Comparison of ENCODE assay signal across 15 cellular contexts in genomic region chr5:7877851-7878250, GRCh38. TPM values are rescaled to one million over a fixed set of nuclear protein-coding genes. Genes with fewer than 3 reads are reported as not detected.
DNase-seq lines count a peak whose midpoint lies in the region; ATAC-seq, FAIRE-seq and TF ChIP-seq lines count a peak whose summit lies in the region.
"Had no signal": no experiment of that assay in that cellular context is flagged by ENCODE, and none has a peak within 500 bp of the region (broad histone marks: within the 10 kb centered on the region; RNA-seq: fewer than 3 reads in every experiment).

No MANE protein-coding gene starts in this region.

- no peak for TF ChIP-seq EP300 in K562 (IDR thresholded peaks at IDR 0.05; ENCODE audit: low read length)

- H3K9ac ChIP-seq in K562 (ENCODE audit: insufficient read depth in 1 of 2, low read depth in 2 of 2, low read length in 2 of 2), result no peak overlapping the region

- no peak for ATAC-seq in K562
- ATAC-seq in right lobe of liver, result peak; percentile 50 to 67 (median 59)
- ATAC-seq in GM21717 (IDR thresholded peaks at IDR 0.05; ENCODE audit: unreplicated experiment), result no peak

- 66% methylated on average over 9 of the region's 9 CpGs for WGBS in K562 (ENCODE audit: insufficient coverage, low coverage, missing lambda C conversion rate)
- 18% methylated on average over 9 of the region's 9 CpGs for WGBS in right lobe of liver (ENCODE audit: insufficient coverage, low coverage, low lambda C conversion rate, missing lambda C conversion rate)
- 59 to 71% (median 70%) methylated on average over 9 of the region's 9 CpGs for WGBS in small intestine, 3 donors

- no peaks in the 10 kb centered on the region for H3K9me3 Mint-ChIP-seq in CD4-positive, alpha-beta memory T cell

- intact Hi-C loops in CD4-positive, alpha-beta memory T cell (cut with micrococcal nuclease), result no loop called here
- intact Hi-C loops in K562 (cut with micrococcal nuclease) (no loop called here), right lobe of liver (cut with DNase I) (no loop called here)

- TF ChIP-seq POLR2A in K562 (conservative IDR thresholded peaks at IDR 0.05) (no peak), right lobe of liver (IDR thresholded peaks at IDR 0.05) (no peak)

- H3K4me2 ChIP-seq in K562 (ENCODE audit: insufficient read depth, low read length), result no peak overlapping the region

- peaks cover 48 to 73% (median 61%) of the 10 kb centered on the region in 4 donors for H3K4me1 Mint-ChIP-seq in CD4-positive, alpha-beta memory T cell

- H3K27me3 ChIP-seq in CD4-positive, alpha-beta memory T cell (ENCODE audit: insufficient read depth, low read length), result no peaks in the 10 kb centered on the region
- H3K27me3 ChIP-seq in K562 (ENCODE audit: control insufficient read depth in 2 of 2, insufficient read depth in 2 of 2, low read length in 2 of 2) (no peaks in the 10 kb centered on the region), right lobe of liver (no peaks in the 10 kb centered on the region), small intestine (ENCODE audit: control insufficient read depth in 2 of 2, insufficient read depth in 2 of 2, low read length in 2 of 2) (no peaks in the 10 kb centered on the region)
- H3K27me3 ChIP-seq: esophagus squamous epithelium had no signal

- CTCF ChIA-PET in CD4-positive, alpha-beta memory T cell (lab: Charles Lee; ENCODE audit: partially characterized antibody), result interaction anchor here (0.8 to 1.9 kb wide), 4 partner anchors 9 to 632 kb away, joined by 3 to 7 read pairs (median 4); no protein-coding TSS in a partner anchor
- CTCF ChIA-PET in K562 (lab: Yijun Ruan, JAX; ENCODE audit: low intra/inter-chr PET ratio), result no interaction called here

- H4K20me1 ChIP-seq in K562 (replicated peaks; ENCODE audit: control insufficient read depth, insufficient read depth, low read length), result peaks cover 2% of the 10 kb centered on the region

- POLR2A ChIA-PET in CD4-positive, alpha-beta memory T cell (lab: Charles Lee; ENCODE audit: partially characterized antibody), result interaction anchor here (0.9 kb wide), 1 partner anchor 8 kb away, joined by 3 read pairs; no protein-coding TSS in a partner anchor
- POLR2A ChIA-PET in K562 (lab: Yijun Ruan, JAX), result interaction anchor here (1.4 kb wide), 1 partner anchor 9 kb away, joined by 6 read pairs; no protein-coding TSS in a partner anchor

- H2AFZ ChIP-seq in K562 (ENCODE audit: low read depth, low read length), result no peak overlapping the region

- peaks cover 44% of the 10 kb centered on the region for H3K79me2 ChIP-seq in K562 (ENCODE audit: control insufficient read depth, insufficient read depth, low read length)

- peaks cover 59% of the 10 kb centered on the region for H3K36me3 ChIP-seq in CD4-positive, alpha-beta memory T cell (ENCODE audit: insufficient read depth, low read length)
- peaks cover 99% of the 10 kb centered on the region for H3K36me3 ChIP-seq in K562 (ENCODE audit: control insufficient read depth, insufficient read depth, low read length)
- peaks cover 0 to 35% (median 4%) of the 10 kb centered on the region in 4 donors for H3K36me3 ChIP-seq in right lobe of liver
- H3K36me3 ChIP-seq in small intestine (ENCODE audit: control insufficient read depth in 2 of 2, insufficient read depth in 2 of 2, low read length in 2 of 2), result peaks cover 10 to 17% of the 10 kb centered on the region in 2 donors

- peaks cover 59 to 75% of the 10 kb centered on the region in 2 donors for H3K36me3 Mint-ChIP-seq in CD4-positive, alpha-beta memory T cell

- in situ Hi-C loops in K562 (cut with MboI), result no loop called here

- H3K9me1 ChIP-seq in K562 (ENCODE audit: control insufficient read depth, insufficient read depth, low read length), result peaks cover 3% of the 10 kb centered on the region

- FAIRE-seq in K562 (lab: Jason Lieb, UNC) (no peak), small intestine (lab: Jason Lieb, UNC) (no peak)
- FAIRE-seq: TTC549 had no signal

- no peak overlapping the region for H3K27ac ChIP-seq in CD4-positive, alpha-beta memory T cell (ENCODE audit: low read depth, low read length)
- H3K27ac ChIP-seq in K562 (ENCODE audit: extremely low read depth, low read depth, low read length) (no peak overlapping the region), right lobe of liver (peak overlapping the region; percentile 3 to 63 (median 42)), small intestine (ENCODE audit: low read depth in 1 of 2, low read length in 1 of 2) (no peak overlapping the region)
- H3K27ac ChIP-seq: esophagus squamous epithelium had no signal

- H3K27me3 Mint-ChIP-seq in CD4-positive, alpha-beta memory T cell, result no peaks in the 10 kb centered on the region

- peak overlapping the region in 1 of 8 donors; percentile 15 for H3K4me3 Mint-ChIP-seq in CD4-positive, alpha-beta memory T cell

- no peaks in the 10 kb centered on the region for H3K9me3 ChIP-seq in CD4-positive, alpha-beta memory T cell (ENCODE audit: control insufficient read depth in 1 of 2, low read length in 2 of 2)
- H3K9me3 ChIP-seq in K562 (replicated peaks; ENCODE audit: control insufficient read depth, insufficient read depth, low read depth, low read length) (no peaks in the 10 kb centered on the region), right lobe of liver (no peaks in the 10 kb centered on the region), small intestine (ENCODE audit: control insufficient read depth, low read depth) (no peaks in the 10 kb centered on the region)
- H3K9me3 ChIP-seq: esophagus squamous epithelium had no signal

- no TSS peak for BruUV-seq in K562 (replicated peaks; lab: Mats Ljungman, UMichigan)

- no peak for TF ChIP-seq RAD21 in K562 (CRISPR knock-in tag; conservative IDR thresholded peaks at IDR 0.05 in 1 of 2, IDR thresholded peaks at IDR 0.05 in 1 of 2)

- no peak for DNase-seq in CD4-positive, alpha-beta memory T cell
- DNase-seq in NCI-H2029 treated with DMSO at 0.1 percent for 48 hours (lab: John Stamatoyannopoulos, UW) (peak; percentile 32), K562 (ENCODE audit: extremely low read depth in 1 of 4, low spot score in 3 of 4) (peak in 1 of 4 experiments; percentile 23), right lobe of liver (peak; percentile 60 to 79 (median 64)), small intestine (no peak), anterior cingulate cortex (lab: John Stamatoyannopoulos, UW) (no peak)
- DNase-seq: activated CD8-positive, alpha-beta memory T cell treated with anti-CD3 and anti-CD28 coated beads, Interleukin-2, amount 50 U/mL, for 4 hours; esophagus squamous epithelium; H7; NCI-H1105 treated with DMSO at 0.1 percent for 48 hours; NCI-H524 treated with DMSO at 0.1 percent for 48 hours; SHP77 treated with DMSO at 0.1 percent for 48 hours; stimulated activated CD4-positive, alpha-beta T cell treated with anti-CD3 and anti-CD28 coated beads, Interleukin-4, amount 100 ng/mL, for 4 hours had no signal

- TF ChIP-seq CTCF in K562 (IDR thresholded peaks at IDR 0.05 in 2 of 3, conservative IDR thresholded peaks at IDR 0.05 in 1 of 3; ENCODE audit: insufficient read depth in 2 of 3, low read depth in 1 of 3, low read length in 3 of 3) (no peak), right lobe of liver (IDR thresholded peaks at IDR 0.05) (no peak)

- H3K4me3 ChIP-seq in CD4-positive, alpha-beta memory T cell (ENCODE audit: low read length in 2 of 2), result no peak overlapping the region
- H3K4me3 ChIP-seq in K562, result no peak overlapping the region
- H3K4me3 ChIP-seq in right lobe of liver, result no peak overlapping the region
- H3K4me3 ChIP-seq in small intestine (ENCODE audit: low read depth in 1 of 2, low read length in 2 of 2), result no peak overlapping the region
- H3K4me3 ChIP-seq: esophagus squamous epithelium had no signal

- peak overlapping the region; percentile 25 to 74 (median 57) for H3K27ac Mint-ChIP-seq in CD4-positive, alpha-beta memory T cell

- peaks cover 50% of the 10 kb centered on the region for H3K4me1 ChIP-seq in CD4-positive, alpha-beta memory T cell (ENCODE audit: insufficient read depth, low read length)
- H3K4me1 ChIP-seq in K562 (replicated peaks in 1 of 2; ENCODE audit: control insufficient read depth in 2 of 2, insufficient read depth in 2 of 2, low read length in 2 of 2) (no peaks in the 10 kb centered on the region), right lobe of liver (peaks cover 0 to 30% (median 14%) of the 10 kb centered on the region in 4 donors), small intestine (ENCODE audit: control insufficient read depth in 2 of 2, insufficient read depth in 1 of 2, low read depth in 1 of 2, low read length in 1 of 2) (peaks cover 2 to 4% of the 10 kb centered on the region in 2 donors)

RNA-seq across cellular contexts. Expression of gene MTRR, which starts 8.9 kb away (rescaled TPM):
- total RNA-seq in CD4-positive, alpha-beta memory T cell, result 100 to 1,000 TPM in 1 of 2 experiments, 10 to 100 TPM in 1; 97.1 to 107 TPM
- 100 to 1,000 TPM in 1 of 2 donors, 10 to 100 TPM in 1; 50.9 to 117 TPM for polyA plus RNA-seq in CD4-positive, alpha-beta memory T cell
- 141 and 235 TPM in 2 replicates for total RNA-seq in K562 (2011; cell fraction: chromatin; rRNA removed; ENCODE audit: low replicate concordance)
- total RNA-seq in K562 (2011; cell fraction: nucleolus; rRNA removed), result 69.2 and 85.0 TPM in 2 replicates
- total RNA-seq in K562 (2011; cell fraction: nucleoplasm; rRNA removed), result 104 and 110 TPM in 2 replicates
- total RNA-seq in K562 (2014; rRNA removed), result 38.4 and 39.3 TPM in 2 replicates
- total RNA-seq in K562 (2014; rRNA removed; fragmentation: Illumina TruSeq; extraction: Trizol), result 59.0 and 65.1 TPM in 2 replicates
- total RNA-seq in K562 (2015; rRNA removed; fragmentation: Illumina TruSeq; extraction: Trizol), result 65.0 and 68.0 TPM in 2 replicates
- 69.6 and 73.5 TPM in 2 replicates for total RNA-seq in K562 (2021)
- 70.9 and 75.8 TPM in 2 replicates for polyA plus RNA-seq in K562 (2011; rRNA removed)
- 48.4 and 56.6 TPM in 2 replicates for polyA plus RNA-seq in K562 (2011; cell fraction: cytosol; rRNA removed)
- polyA plus RNA-seq in K562 (2011; cell fraction: nucleus; rRNA removed), result 220 and 222 TPM in 2 replicates
- polyA plus RNA-seq in K562 (2012), result 25.4 and 48.8 TPM in 2 replicates
- polyA plus RNA-seq in K562 (2014; fragmentation: Illumina TruSeq; extraction: Trizol), result 65.0 and 84.6 TPM in 2 replicates
- polyA plus RNA-seq in K562 (2014; fragmentation: Nextera tagmentation; extraction: Ambion mirVana), result 10 to 100 TPM; 40.4 to 59.4 TPM
- 66.2 and 76.1 TPM in 2 replicates for polyA plus RNA-seq in K562 (2014; rRNA removed)
- polyA minus RNA-seq in K562 (2011; rRNA and poly(A)+ RNA removed), result 153 and 189 TPM in 2 replicates
- polyA minus RNA-seq in K562 (2011; cell fraction: cytosol; rRNA and poly(A)+ RNA removed), result 30.7 and 53.2 TPM in 2 replicates
- polyA minus RNA-seq in K562 (2011; cell fraction: nucleus; rRNA and poly(A)+ RNA removed), result 180 and 255 TPM in 2 replicates
- 10 to 100 TPM; 31.5 to 42.1 (median 36.7) TPM for total RNA-seq in right lobe of liver
- polyA plus RNA-seq in small intestine, result 10 to 100 TPM; 14.1 to 21.8 (median 16.3) TPM

RNA-seq across cellular contexts. Expression of gene FASTKD3, which starts 9.0 kb away (rescaled TPM):
- total RNA-seq in CD4-positive, alpha-beta memory T cell, result 10 to 100 TPM; 11.3 to 14.0 TPM
- polyA plus RNA-seq in CD4-positive, alpha-beta memory T cell, result 10 to 100 TPM; 11.1 to 17.6 TPM
- 19.7 and 48.9 TPM in 2 replicates for total RNA-seq in K562 (2011; cell fraction: chromatin; rRNA removed; ENCODE audit: low replicate concordance)
- 10.4 and 11.2 TPM in 2 replicates for total RNA-seq in K562 (2011; cell fraction: nucleolus; rRNA removed)
- 16.4 and 16.6 TPM in 2 replicates for total RNA-seq in K562 (2011; cell fraction: nucleoplasm; rRNA removed)
- total RNA-seq in K562 (2014; rRNA removed) (13.7 and 17.1 TPM in 2 replicates), K562 (2014; rRNA removed; fragmentation: Illumina TruSeq; extraction: Trizol) (50.0 and 57.7 TPM in 2 replicates), K562 (2015; rRNA removed; fragmentation: Illumina TruSeq; extraction: Trizol) (44.0 and 47.5 TPM in 2 replicates), K562 (2021) (20.2 and 22.1 TPM in 2 replicates), right lobe of liver (1 to 10 TPM; 3.8 to 9.6 (median 6.1) TPM)
- polyA plus RNA-seq in K562 (2011; rRNA removed) (24.5 and 33.7 TPM in 2 replicates), K562 (2014; fragmentation: Illumina TruSeq; extraction: Trizol) (47.9 and 48.0 TPM in 2 replicates), K562 (2014; fragmentation: Nextera tagmentation; extraction: Ambion mirVana) (100 to 1,000 TPM; 127 to 149 TPM), K562 (2014; rRNA removed) (34.4 and 37.1 TPM in 2 replicates), small intestine (10 to 100 TPM; 11.7 to 28.9 (median 16.8) TPM)
- polyA plus RNA-seq in K562 (2011; cell fraction: cytosol; rRNA removed), result 7.0 and 11.5 TPM in 2 replicates
- polyA plus RNA-seq in K562 (2011; cell fraction: nucleus; rRNA removed), result 19.1 and 22.9 TPM in 2 replicates
- 12.9 and 22.5 TPM in 2 replicates for polyA plus RNA-seq in K562 (2012)
- polyA minus RNA-seq in K562 (2011; rRNA and poly(A)+ RNA removed), result 25.0 and 25.4 TPM in 2 replicates
- polyA minus RNA-seq in K562 (2011; cell fraction: cytosol; rRNA and poly(A)+ RNA removed), result 5.3 and 5.9 TPM in 2 replicates
- polyA minus RNA-seq in K562 (2011; cell fraction: nucleus; rRNA and poly(A)+ RNA removed), result 15.2 and 24.5 TPM in 2 replicates

RNA-seq across cellular contexts. Expression of gene CFAP90, which starts 26.9 kb away (rescaled TPM):
- not detected for total RNA-seq in CD4-positive, alpha-beta memory T cell
- polyA plus RNA-seq in CD4-positive, alpha-beta memory T cell, result not detected
- total RNA-seq in K562 (2011; cell fraction: chromatin; rRNA removed; ENCODE audit: low replicate concordance), result not detected in 2 replicates
- not detected in 2 replicates for total RNA-seq in K562 (2011; cell fraction: nucleolus; rRNA removed)
- total RNA-seq in K562 (2011; cell fraction: nucleoplasm; rRNA removed), result not detected in 2 replicates
- total RNA-seq in K562 (2014; rRNA removed) (not detected in 2 replicates), K562 (2014; rRNA removed; fragmentation: Illumina TruSeq; extraction: Trizol) (not detected in 2 replicates), K562 (2015; rRNA removed; fragmentation: Illumina TruSeq; extraction: Trizol) (not detected in 2 replicates), K562 (2021) (not detected in 2 replicates), right lobe of liver (under 1 TPM in 4 of 6 experiments, not detected in 2; 0.10 to 0.64 (median 0.41) TPM)
- polyA plus RNA-seq in K562 (2011; rRNA removed) (not detected in 2 replicates), K562 (2014; fragmentation: Illumina TruSeq; extraction: Trizol) (not detected in 2 replicates), K562 (2014; fragmentation: Nextera tagmentation; extraction: Ambion mirVana) (not detected), K562 (2014; rRNA removed) (not detected in 2 replicates), small intestine (under 1 TPM in 1 of 3 donors, not detected in 2; 0.16 TPM)
- polyA plus RNA-seq in K562 (2011; cell fraction: cytosol; rRNA removed), result not detected in 2 replicates
- not detected in 2 replicates for polyA plus RNA-seq in K562 (2011; cell fraction: nucleus; rRNA removed)
- polyA plus RNA-seq in K562 (2012), result not detected in 2 replicates
- not detected in 2 replicates for polyA minus RNA-seq in K562 (2011; rRNA and poly(A)+ RNA removed)
- polyA minus RNA-seq in K562 (2011; cell fraction: cytosol; rRNA and poly(A)+ RNA removed), result not detected in 2 replicates
- polyA minus RNA-seq in K562 (2011; cell fraction: nucleus; rRNA and poly(A)+ RNA removed), result not detected in 2 replicates
- total RNA-seq: esophagus squamous epithelium, H7 had no signal

Comparison
In these comparisons a context has a peak if more than half of its experiments do, and no peak if none do; other contexts are left out.
1. DNase-seq: peak in NCI-H2029 treated with DMSO at 0.1 percent for 48 hours (single experiment) and right lobe of liver (3 of 3); none in CD4-positive, alpha-beta memory T cell (0 of 5), small intestine (single experiment) and anterior cingulate cortex (0 of 58).
2. H3K27ac ChIP-seq: peak in right lobe of liver (3 of 3); none in CD4-positive, alpha-beta memory T cell (single experiment), K562 (single experiment) and small intestine (0 of 2).
3. ATAC-seq: peak in right lobe of liver (4 of 4); none in K562 (single experiment) and GM21717 (single experiment).